ENCODE assay signal across 12 cellular contexts in genomic region chr19:794989-795658, GRCh38. TPM values are rescaled to one million over a fixed set of nuclear protein-coding genes. Genes with fewer than 3 reads are reported as not detected.
A peak's percentile ranks its signal among the peaks of the same experiment; 100 is the strongest.
DNase-seq lines count a peak whose midpoint lies in the region; ATAC-seq, FAIRE-seq and TF ChIP-seq lines count a peak whose summit lies in the region.
"Had no signal": no experiment of that assay in that cellular context is flagged by ENCODE, and none has a peak within 500 bp of the region (broad histone marks: within the 10 kb centered on the region; RNA-seq: fewer than 3 reads in every experiment).

No MANE protein-coding gene starts in this region.

- no peak overlapping the region for H2AFZ ChIP-seq in HepG2 (ENCODE audit: low read length)

- H3K9ac ChIP-seq in HepG2 (ENCODE audit: insufficient read depth, low read depth, low read length), result peak overlapping the region; percentile 7; the same call in 1 of the 2 replicates

- peaks cover 12% of the 10 kb centered on the region for H3K4me1 Mint-ChIP-seq in activated naive CD4-positive, alpha-beta T cell treated with anti-CD3 and anti-CD28 coated beads for 36 hours (ENCODE audit: low read depth)

- H3K27ac Mint-ChIP-seq in activated naive CD4-positive, alpha-beta T cell treated with anti-CD3 and anti-CD28 coated beads for 36 hours, result no peak overlapping the region
- H3K27ac Mint-ChIP-seq: natural killer cell had no signal

- no peaks in the 10 kb centered on the region for H3K9me3 Mint-ChIP-seq in activated naive CD4-positive, alpha-beta T cell treated with anti-CD3 and anti-CD28 coated beads for 36 hours
- H3K9me3 Mint-ChIP-seq: natural killer cell had no signal

- H3K4me3 ChIP-seq in HepG2 (replicated peaks in 1 of 3; ENCODE audit: insufficient read depth in 1 of 3, low read depth in 2 of 3, low read length in 3 of 3) (peak overlapping the region in 1 of 3 experiments; percentile 85; a peak in 1 of 6 replicates), tibial artery (no peak overlapping the region)

- in situ Hi-C loops in HepG2 (cut with HindIII; ENCODE audit: extremely low pct_ligation_motif_present, low pct_unique_long_range_greater_than_20kb), result no loop called here

- no peak for FAIRE-seq in HepG2 (lab: Jason Lieb, UNC)
- FAIRE-seq: endometrium had no signal

- H3K4me1 ChIP-seq in HepG2 (ENCODE audit: insufficient read depth, low read length) (peaks cover 69% of the 10 kb centered on the region), tibial artery (peaks cover 11 to 38% (median 34%) of the 10 kb centered on the region in 4 donors)

- H3K27me3 ChIP-seq in HepG2 (ENCODE audit: control insufficient read depth in 1 of 2, insufficient read depth in 2 of 2, low read length in 2 of 2) (no peaks in the 10 kb centered on the region; a peak in 1 of 5 replicates), tibial artery (no peaks in the 10 kb centered on the region)

- BruUV-seq in HepG2 (replicated peaks; lab: Mats Ljungman, UMichigan), result no TSS peak

- no peak for TF ChIP-seq RAD21 in HepG2 (CRISPR knock-in tag; IDR thresholded peaks at IDR 0.05)

- POLR2A ChIA-PET in HepG2 (lab: Yijun Ruan, JAX), result interaction anchor here (2.0 kb wide), 1 partner anchor 55 kb away, joined by 4 read pairs; no protein-coding TSS in a partner anchor

- H3K36me3 ChIP-seq in HepG2 (replicated peaks in 1 of 2; ENCODE audit: control insufficient read depth in 1 of 2, insufficient read depth in 2 of 2, low read length in 2 of 2) (peaks cover 0 to 2% of the 10 kb centered on the region in 2 experiments; a peak in 3 of 5 replicates), tibial artery (peaks cover 4 to 10% (median 7%) of the 10 kb centered on the region in 3 donors)

- no peak for DNase-seq in activated naive CD4-positive, alpha-beta T cell treated with anti-CD3 and anti-CD28 coated beads for 36 hours
- no peak for DNase-seq in activated naive CD4-positive, alpha-beta T cell treated with Interleukin-2 at 50 U/mL for 16 hours
- DNase-seq in HepG2 (ENCODE audit: low spot score), result no peak
- DNase-seq in tibial artery, result no peak
- DNase-seq in Kasumi-1 (lab: John Stamatoyannopoulos, UW), result no peak
- DNase-seq in stimulated activated naive CD4-positive, alpha-beta T cell treated with Interleukin-2 at 50 U/mL for 16 hours (lab: John Stamatoyannopoulos, UW), result no peak
- DNase-seq: ACHN, natural killer cell, NCI-H1105, NCI-H774 had no signal

- H3K27ac ChIP-seq in HepG2 (ENCODE audit: extremely low read length, insufficient read depth, low read length) (peak overlapping the region; percentile 37), tibial artery (peak overlapping the region; percentile 48 to 67)

- no peak for ATAC-seq in HepG2
- ATAC-seq: natural killer cell, SK-N-SH treated with all-trans-retinoic acid at 6 μM for 48 hours had no signal

- no peak for TF ChIP-seq POLR2A in HepG2 (IDR thresholded peaks at IDR 0.05; ENCODE audit: insufficient read depth in 1 of 2, low read depth in 2 of 2, low read length in 2 of 2)

- TF ChIP-seq EP300 in HepG2 (IDR thresholded peaks at IDR 0.05; ENCODE audit: low read depth in 2 of 2, low read length in 2 of 2) (no peak), HepG2 (CRISPR knock-in tag; IDR thresholded peaks at IDR 0.05; ENCODE audit: borderline replicate concordance) (no peak)

- WGBS in HepG2 (ENCODE audit: low lambda C conversion rate), result 63% methylated on average over 18 of the region's 32 CpGs

- peaks cover 18% of the 10 kb centered on the region for H3K36me3 Mint-ChIP-seq in activated naive CD4-positive, alpha-beta T cell treated with anti-CD3 and anti-CD28 coated beads for 36 hours (ENCODE audit: low read depth)
- H3K36me3 Mint-ChIP-seq: natural killer cell had no signal

- peak overlapping the region; percentile 77 for H3K4me2 ChIP-seq in HepG2 (ENCODE audit: low read depth, low read length)

- intact Hi-C loops in activated naive CD4-positive, alpha-beta T cell treated with anti-CD3 and anti-CD28 coated beads for 36 hours (cut with micrococcal nuclease), result loop anchor here (5.0 kb wide), 2 partner anchors 302 to 457 kb away; partner anchors contain the start of gene POLR2E
- intact Hi-C loops in HepG2 (cut with micrococcal nuclease; ENCODE audit: unreplicated experiment), result no loop called here
- intact Hi-C loops in tibial artery (cut with DNase I; ENCODE audit: low total_unique reads), result no loop called here

- peaks cover 22% of the 10 kb centered on the region for H3K79me2 ChIP-seq in HepG2 (ENCODE audit: insufficient read depth, low read length)

- H4K20me1 ChIP-seq in HepG2 (ENCODE audit: insufficient read depth, low read length), result peaks cover 20% of the 10 kb centered on the region

- peak overlapping the region; percentile 34 for H3K4me3 Mint-ChIP-seq in activated naive CD4-positive, alpha-beta T cell treated with anti-CD3 and anti-CD28 coated beads for 36 hours
- H3K4me3 Mint-ChIP-seq: natural killer cell had no signal

- CTCF ChIA-PET in activated naive CD4-positive, alpha-beta T cell treated with anti-CD3 and anti-CD28 coated beads for 36 hours (lab: Charles Lee), result no interaction called here
- CTCF ChIA-PET in HepG2 (lab: Yijun Ruan, JAX; ENCODE audit: low intra/inter-chr PET ratio, low total read pairs), result no interaction called here

- H3K9me3 ChIP-seq in HepG2 (ENCODE audit: low read length), result no peaks in the 10 kb centered on the region
- H3K9me3 ChIP-seq in tibial artery, result no peaks in the 10 kb centered on the region

- peaks cover 2% of the 10 kb centered on the region for H3K27me3 Mint-ChIP-seq in activated naive CD4-positive, alpha-beta T cell treated with anti-CD3 and anti-CD28 coated beads for 36 hours (ENCODE audit: low read depth)

- TF ChIP-seq CTCF in HepG2 (CRISPR knock-in tag; IDR thresholded peaks at IDR 0.05) (no peak), tibial artery (IDR thresholded peaks at IDR 0.05) (no peak)

RNA-seq across cellular contexts. Expression of gene PTBP1, which starts 2.1 kb away (rescaled TPM):
- 100 to 1,000 TPM; 510 to 532 TPM for total RNA-seq in activated naive CD4-positive, alpha-beta T cell treated with anti-CD3 and anti-CD28 coated beads for 36 hours
- total RNA-seq in HepG2 (2016; rRNA removed; fragmentation: Illumina TruSeq; extraction: Trizol), result 188 and 195 TPM in 2 replicates
- 49.8 and 51.1 TPM in 2 replicates for total RNA-seq in HepG2 (2016; cell fraction: cytosol; rRNA removed; fragmentation: Illumina TruSeq; extraction: Trizol; ENCODE audit: low read depth)
- total RNA-seq in HepG2 (2016; cell fraction: insoluble cytoplasmic fraction; rRNA removed; fragmentation: Illumina TruSeq; extraction: Trizol), result 161 and 198 TPM in 2 replicates
- total RNA-seq in HepG2 (2016; cell fraction: membrane; rRNA removed; fragmentation: Illumina TruSeq; extraction: Trizol), result 106 and 109 TPM in 2 replicates
- total RNA-seq in HepG2 (2016; cell fraction: nucleus; rRNA removed; fragmentation: Illumina TruSeq; extraction: Trizol), result 117 and 125 TPM in 2 replicates
- polyA plus RNA-seq in HepG2 (2011; rRNA removed), result 288 and 314 TPM in 2 replicates
- polyA plus RNA-seq in HepG2 (2011; cell fraction: cytosol; rRNA removed), result 80.5 and 107 TPM in 2 replicates
- 339 and 475 TPM in 2 replicates for polyA plus RNA-seq in HepG2 (2011; cell fraction: nucleus; rRNA removed)
- 291 and 347 TPM in 2 replicates for polyA plus RNA-seq in HepG2 (2012)
- 51.1 and 55.1 TPM in 2 replicates for polyA plus RNA-seq in HepG2 (2016; cell fraction: cytosol; fragmentation: Illumina TruSeq; extraction: Trizol; ENCODE audit: low read depth)
- 208 and 235 TPM in 2 replicates for polyA plus RNA-seq in HepG2 (2016; cell fraction: insoluble cytoplasmic fraction; fragmentation: Illumina TruSeq; extraction: Trizol; ENCODE audit: low read depth)
- 112 TPM in 2 replicates for polyA plus RNA-seq in HepG2 (2016; cell fraction: membrane; fragmentation: Illumina TruSeq; extraction: Trizol; ENCODE audit: low read depth)
- polyA plus RNA-seq in HepG2 (2016; cell fraction: nucleus; fragmentation: Illumina TruSeq; extraction: Trizol; ENCODE audit: insufficient read depth, low read depth), result 264 and 280 TPM in 2 replicates
- polyA minus RNA-seq in HepG2 (2011; rRNA and poly(A)+ RNA removed; ENCODE audit: low replicate concordance), result 302 and 434 TPM in 2 replicates
- polyA minus RNA-seq in HepG2 (2011; cell fraction: cytosol; rRNA and poly(A)+ RNA removed), result 155 and 182 TPM in 2 replicates
- 142 and 164 TPM in 2 replicates for polyA minus RNA-seq in HepG2 (2011; cell fraction: nucleus; rRNA and poly(A)+ RNA removed)

RNA-seq across cellular contexts. Expression of gene PLPPR3, which starts 26.6 kb away (rescaled TPM):
- not detected for total RNA-seq in activated naive CD4-positive, alpha-beta T cell treated with anti-CD3 and anti-CD28 coated beads for 36 hours
- total RNA-seq in HepG2 (2016; rRNA removed; fragmentation: Illumina TruSeq; extraction: Trizol), result 0.07 TPM in 1 of 2 replicates, not detected in the other
- total RNA-seq in HepG2 (2016; cell fraction: cytosol; rRNA removed; fragmentation: Illumina TruSeq; extraction: Trizol; ENCODE audit: low read depth), result not detected in 2 replicates
- 0.09 TPM in 1 of 2 replicates, not detected in the other for total RNA-seq in HepG2 (2016; cell fraction: insoluble cytoplasmic fraction; rRNA removed; fragmentation: Illumina TruSeq; extraction: Trizol)
- not detected in 2 replicates for total RNA-seq in HepG2 (2016; cell fraction: membrane; rRNA removed; fragmentation: Illumina TruSeq; extraction: Trizol)
- not detected in 2 replicates for total RNA-seq in HepG2 (2016; cell fraction: nucleus; rRNA removed; fragmentation: Illumina TruSeq; extraction: Trizol)
- polyA plus RNA-seq in HepG2 (2011; rRNA removed), result 0.16 and 0.17 TPM in 2 replicates
- polyA plus RNA-seq in HepG2 (2011; cell fraction: cytosol; rRNA removed), result 0.14 and 0.19 TPM in 2 replicates
- polyA plus RNA-seq in HepG2 (2011; cell fraction: nucleus; rRNA removed), result 0.19 and 0.34 TPM in 2 replicates
- polyA plus RNA-seq in HepG2 (2012), result 0.27 TPM in 1 of 2 replicates, not detected in the other
- not detected in 2 replicates for polyA plus RNA-seq in HepG2 (2016; cell fraction: cytosol; fragmentation: Illumina TruSeq; extraction: Trizol; ENCODE audit: low read depth)
- not detected in 2 replicates for polyA plus RNA-seq in HepG2 (2016; cell fraction: insoluble cytoplasmic fraction; fragmentation: Illumina TruSeq; extraction: Trizol; ENCODE audit: low read depth)
- polyA plus RNA-seq in HepG2 (2016; cell fraction: membrane; fragmentation: Illumina TruSeq; extraction: Trizol; ENCODE audit: low read depth), result not detected in 2 replicates
- not detected in 2 replicates for polyA plus RNA-seq in HepG2 (2016; cell fraction: nucleus; fragmentation: Illumina TruSeq; extraction: Trizol; ENCODE audit: insufficient read depth, low read depth)
- 0.16 and 0.22 TPM in 2 replicates for polyA minus RNA-seq in HepG2 (2011; rRNA and poly(A)+ RNA removed; ENCODE audit: low replicate concordance)
- polyA minus RNA-seq in HepG2 (2011; cell fraction: cytosol; rRNA and poly(A)+ RNA removed), result not detected in 2 replicates
- polyA minus RNA-seq in HepG2 (2011; cell fraction: nucleus; rRNA and poly(A)+ RNA removed), result not detected in 2 replicates
- total RNA-seq: natural killer cell had no signal

RNA-seq across cellular contexts. Expression of gene AZU1, which starts 32.5 kb away (rescaled TPM):
- total RNA-seq in activated naive CD4-positive, alpha-beta T cell treated with anti-CD3 and anti-CD28 coated beads for 36 hours, result not detected
- total RNA-seq in HepG2 (2016; rRNA removed; fragmentation: Illumina TruSeq; extraction: Trizol), result not detected in 2 replicates
- not detected in 2 replicates for total RNA-seq in HepG2 (2016; cell fraction: cytosol; rRNA removed; fragmentation: Illumina TruSeq; extraction: Trizol; ENCODE audit: low read depth)
- total RNA-seq in HepG2 (2016; cell fraction: insoluble cytoplasmic fraction; rRNA removed; fragmentation: Illumina TruSeq; extraction: Trizol), result not detected in 2 replicates
- not detected in 2 replicates for total RNA-seq in HepG2 (2016; cell fraction: membrane; rRNA removed; fragmentation: Illumina TruSeq; extraction: Trizol)
- not detected in 2 replicates for total RNA-seq in HepG2 (2016; cell fraction: nucleus; rRNA removed; fragmentation: Illumina TruSeq; extraction: Trizol)
- polyA plus RNA-seq in HepG2 (2011; rRNA removed), result 0.08 TPM in 1 of 2 replicates, not detected in the other
- polyA plus RNA-seq in HepG2 (2011; cell fraction: cytosol; rRNA removed), result not detected in 2 replicates
- not detected in 2 replicates for polyA plus RNA-seq in HepG2 (2011; cell fraction: nucleus; rRNA removed)
- not detected in 2 replicates for polyA plus RNA-seq in HepG2 (2012)
- polyA plus RNA-seq in HepG2 (2016; cell fraction: cytosol; fragmentation: Illumina TruSeq; extraction: Trizol; ENCODE audit: low read depth), result not detected in 2 replicates
- polyA plus RNA-seq in HepG2 (2016; cell fraction: insoluble cytoplasmic fraction; fragmentation: Illumina TruSeq; extraction: Trizol; ENCODE audit: low read depth), result not detected in 2 replicates
- polyA plus RNA-seq in HepG2 (2016; cell fraction: membrane; fragmentation: Illumina TruSeq; extraction: Trizol; ENCODE audit: low read depth), result not detected in 2 replicates
- polyA plus RNA-seq in HepG2 (2016; cell fraction: nucleus; fragmentation: Illumina TruSeq; extraction: Trizol; ENCODE audit: insufficient read depth, low read depth), result not detected in 2 replicates
- not detected in 2 replicates for polyA minus RNA-seq in HepG2 (2011; rRNA and poly(A)+ RNA removed; ENCODE audit: low replicate concordance)
- not detected in 2 replicates for polyA minus RNA-seq in HepG2 (2011; cell fraction: cytosol; rRNA and poly(A)+ RNA removed)
- polyA minus RNA-seq in HepG2 (2011; cell fraction: nucleus; rRNA and poly(A)+ RNA removed), result not detected in 2 replicates

RNA-seq across cellular contexts. Expression of gene MISP, which starts 44.2 kb away (rescaled TPM):
- total RNA-seq in activated naive CD4-positive, alpha-beta T cell treated with anti-CD3 and anti-CD28 coated beads for 36 hours, result not detected
- 1.1 and 1.3 TPM in 2 replicates for total RNA-seq in HepG2 (2016; rRNA removed; fragmentation: Illumina TruSeq; extraction: Trizol)
- 0.30 and 0.35 TPM in 2 replicates for total RNA-seq in HepG2 (2016; cell fraction: cytosol; rRNA removed; fragmentation: Illumina TruSeq; extraction: Trizol; ENCODE audit: low read depth)
- 0.77 and 1.3 TPM in 2 replicates for total RNA-seq in HepG2 (2016; cell fraction: insoluble cytoplasmic fraction; rRNA removed; fragmentation: Illumina TruSeq; extraction: Trizol)
- total RNA-seq in HepG2 (2016; cell fraction: membrane; rRNA removed; fragmentation: Illumina TruSeq; extraction: Trizol), result 0.77 and 0.96 TPM in 2 replicates
- total RNA-seq in HepG2 (2016; cell fraction: nucleus; rRNA removed; fragmentation: Illumina TruSeq; extraction: Trizol), result 0.78 and 0.99 TPM in 2 replicates
- polyA plus RNA-seq in HepG2 (2011; rRNA removed), result 0.67 and 0.71 TPM in 2 replicates
- 0.53 and 0.71 TPM in 2 replicates for polyA plus RNA-seq in HepG2 (2011; cell fraction: cytosol; rRNA removed)
- 0.81 and 0.85 TPM in 2 replicates for polyA plus RNA-seq in HepG2 (2011; cell fraction: nucleus; rRNA removed)
- 2.1 and 3.1 TPM in 2 replicates for polyA plus RNA-seq in HepG2 (2012)
- 0.23 and 0.32 TPM in 2 replicates for polyA plus RNA-seq in HepG2 (2016; cell fraction: cytosol; fragmentation: Illumina TruSeq; extraction: Trizol; ENCODE audit: low read depth)
- 1.2 and 1.5 TPM in 2 replicates for polyA plus RNA-seq in HepG2 (2016; cell fraction: insoluble cytoplasmic fraction; fragmentation: Illumina TruSeq; extraction: Trizol; ENCODE audit: low read depth)
- 0.40 and 0.79 TPM in 2 replicates for polyA plus RNA-seq in HepG2 (2016; cell fraction: membrane; fragmentation: Illumina TruSeq; extraction: Trizol; ENCODE audit: low read depth)
- 1.2 and 1.6 TPM in 2 replicates for polyA plus RNA-seq in HepG2 (2016; cell fraction: nucleus; fragmentation: Illumina TruSeq; extraction: Trizol; ENCODE audit: insufficient read depth, low read depth)
- 1.2 and 37.0 TPM in 2 replicates for polyA minus RNA-seq in HepG2 (2011; rRNA and poly(A)+ RNA removed; ENCODE audit: low replicate concordance)
- polyA minus RNA-seq in HepG2 (2011; cell fraction: cytosol; rRNA and poly(A)+ RNA removed), result 0.62 and 0.99 TPM in 2 replicates
- polyA minus RNA-seq in HepG2 (2011; cell fraction: nucleus; rRNA and poly(A)+ RNA removed), result 0.37 and 0.39 TPM in 2 replicates
- total RNA-seq: natural killer cell had no signal

RNA-seq across cellular contexts. Expression of gene PRTN3, which starts 45.7 kb away (rescaled TPM):
- not detected for total RNA-seq in activated naive CD4-positive, alpha-beta T cell treated with anti-CD3 and anti-CD28 coated beads for 36 hours
- not detected in 2 replicates for total RNA-seq in HepG2 (2016; rRNA removed; fragmentation: Illumina TruSeq; extraction: Trizol)
- total RNA-seq in HepG2 (2016; cell fraction: cytosol; rRNA removed; fragmentation: Illumina TruSeq; extraction: Trizol; ENCODE audit: low read depth), result not detected in 2 replicates
- total RNA-seq in HepG2 (2016; cell fraction: insoluble cytoplasmic fraction; rRNA removed; fragmentation: Illumina TruSeq; extraction: Trizol), result not detected in 2 replicates
- not detected in 2 replicates for total RNA-seq in HepG2 (2016; cell fraction: membrane; rRNA removed; fragmentation: Illumina TruSeq; extraction: Trizol)
- total RNA-seq in HepG2 (2016; cell fraction: nucleus; rRNA removed; fragmentation: Illumina TruSeq; extraction: Trizol), result not detected in 2 replicates
- polyA plus RNA-seq in HepG2 (2011; rRNA removed), result 0.10 TPM in 1 of 2 replicates, not detected in the other
- 0.17 TPM in 1 of 2 replicates, not detected in the other for polyA plus RNA-seq in HepG2 (2011; cell fraction: cytosol; rRNA removed)
- 0.14 and 0.16 TPM in 2 replicates for polyA plus RNA-seq in HepG2 (2011; cell fraction: nucleus; rRNA removed)
- polyA plus RNA-seq in HepG2 (2012), result not detected in 2 replicates
- polyA plus RNA-seq in HepG2 (2016; cell fraction: cytosol; fragmentation: Illumina TruSeq; extraction: Trizol; ENCODE audit: low read depth), result not detected in 2 replicates
- not detected in 2 replicates for polyA plus RNA-seq in HepG2 (2016; cell fraction: insoluble cytoplasmic fraction; fragmentation: Illumina TruSeq; extraction: Trizol; ENCODE audit: low read depth)
- not detected in 2 replicates for polyA plus RNA-seq in HepG2 (2016; cell fraction: membrane; fragmentation: Illumina TruSeq; extraction: Trizol; ENCODE audit: low read depth)
- polyA plus RNA-seq in HepG2 (2016; cell fraction: nucleus; fragmentation: Illumina TruSeq; extraction: Trizol; ENCODE audit: insufficient read depth, low read depth), result not detected in 2 replicates
- polyA minus RNA-seq in HepG2 (2011; rRNA and poly(A)+ RNA removed; ENCODE audit: low replicate concordance), result 0.14 TPM in 1 of 2 replicates, not detected in the other
- not detected in 2 replicates for polyA minus RNA-seq in HepG2 (2011; cell fraction: cytosol; rRNA and poly(A)+ RNA removed)
- polyA minus RNA-seq in HepG2 (2011; cell fraction: nucleus; rRNA and poly(A)+ RNA removed), result not detected in 2 replicates
